ENCODE assay signal across 8 cellular contexts in genomic region chr14:89349196-89350008, GRCh38.
DNase-seq lines count a peak whose midpoint lies in the region; ATAC-seq and TF ChIP-seq lines count a peak whose summit lies in the region.

No MANE protein-coding gene starts in this region.

- TF ChIP-seq CTCF in RWPE1 (conservative IDR thresholded peaks at IDR 0.05; ENCODE audit: low read depth) (no peak), Calu3 (IDR thresholded peaks at IDR 0.05; ENCODE audit: unreplicated experiment) (no peak)

- no TSS peak for BruUV-seq in Calu3 (replicated peaks; lab: Mats Ljungman, UMichigan)

- H3K4me3 ChIP-seq in rectal smooth muscle tissue (ENCODE audit: low read length), result no peak overlapping the region

- no peaks in the 10 kb centered on the region for H3K36me3 Mint-ChIP-seq in Calu3 (ENCODE audit: insufficient read depth, unreplicated experiment)

- peak overlapping the region; percentile 27 for H3K27ac ChIP-seq in rectal smooth muscle tissue (ENCODE audit: low read depth, low read length)
- no peak overlapping the region for H3K27ac ChIP-seq in RWPE1

- peak; percentile 99 for DNase-seq in LHCN-M2 (ENCODE audit: low read depth)
- peak; percentile 98 for DNase-seq in NCI-H748 treated with DMSO at 0.1 percent for 48 hours (lab: John Stamatoyannopoulos, UW)
- peak; percentile 26 for DNase-seq in glomerular visceral epithelial cell (ENCODE audit: extremely low spot score)
- no peak for DNase-seq in RWPE1 (ENCODE audit: low spot score)
- no peak for DNase-seq in Calu3

- no peak overlapping the region for H3K9ac ChIP-seq in rectal smooth muscle tissue (ENCODE audit: low read length)

- no peak for ATAC-seq in HG02981 (IDR thresholded peaks at IDR 0.05; ENCODE audit: unreplicated experiment)
- ATAC-seq in HG03439 (IDR thresholded peaks at IDR 0.05; ENCODE audit: unreplicated experiment), result no peak

- H3K27ac Mint-ChIP-seq in Calu3 (ENCODE audit: unreplicated experiment), result no peak overlapping the region

- no peaks in the 10 kb centered on the region for H3K27me3 Mint-ChIP-seq in Calu3 (ENCODE audit: unreplicated experiment)

- H3K36me3 ChIP-seq in rectal smooth muscle tissue (ENCODE audit: control insufficient read depth, insufficient read depth, low read length), result peaks cover 4% of the 10 kb centered on the region

- no peaks in the 10 kb centered on the region for H3K9me3 Mint-ChIP-seq in Calu3 (ENCODE audit: low read depth, unreplicated experiment)

- CTCF ChIA-PET in RWPE1 (lab: Yijun Ruan, JAX) (no interaction called here), Calu3 (lab: Charles Lee) (no interaction called here)

- H3K4me1 ChIP-seq in rectal smooth muscle tissue (ENCODE audit: control insufficient read depth, insufficient read depth, low read length), result peaks cover 27% of the 10 kb centered on the region

- H3K4me3 Mint-ChIP-seq in Calu3 (ENCODE audit: low read depth, unreplicated experiment), result no peak overlapping the region

- no peaks in the 10 kb centered on the region for H3K4me1 Mint-ChIP-seq in Calu3 (ENCODE audit: low read depth, unreplicated experiment)

- intact Hi-C loops in Calu3 (cut with micrococcal nuclease; ENCODE audit: unreplicated experiment), result no loop called here

- POLR2A ChIA-PET in RWPE1 (lab: Yijun Ruan, JAX; ENCODE audit: low non-redundant PET), result no interaction called here

- H3K27me3 ChIP-seq in rectal smooth muscle tissue (ENCODE audit: control insufficient read depth, insufficient read depth, low read length), result no peaks in the 10 kb centered on the region

Comparison
In these comparisons a context has a peak if more than half of its experiments do, and no peak if none do; other contexts are left out.
1. DNase-seq: peak in LHCN-M2 (single experiment), NCI-H748 treated with DMSO at 0.1 percent for 48 hours (single experiment) and glomerular visceral epithelial cell (single experiment); none in RWPE1 (single experiment) and Calu3 (single experiment).